1 cellular context compared by ENCODE assay signal in the genomic region with DNA sequence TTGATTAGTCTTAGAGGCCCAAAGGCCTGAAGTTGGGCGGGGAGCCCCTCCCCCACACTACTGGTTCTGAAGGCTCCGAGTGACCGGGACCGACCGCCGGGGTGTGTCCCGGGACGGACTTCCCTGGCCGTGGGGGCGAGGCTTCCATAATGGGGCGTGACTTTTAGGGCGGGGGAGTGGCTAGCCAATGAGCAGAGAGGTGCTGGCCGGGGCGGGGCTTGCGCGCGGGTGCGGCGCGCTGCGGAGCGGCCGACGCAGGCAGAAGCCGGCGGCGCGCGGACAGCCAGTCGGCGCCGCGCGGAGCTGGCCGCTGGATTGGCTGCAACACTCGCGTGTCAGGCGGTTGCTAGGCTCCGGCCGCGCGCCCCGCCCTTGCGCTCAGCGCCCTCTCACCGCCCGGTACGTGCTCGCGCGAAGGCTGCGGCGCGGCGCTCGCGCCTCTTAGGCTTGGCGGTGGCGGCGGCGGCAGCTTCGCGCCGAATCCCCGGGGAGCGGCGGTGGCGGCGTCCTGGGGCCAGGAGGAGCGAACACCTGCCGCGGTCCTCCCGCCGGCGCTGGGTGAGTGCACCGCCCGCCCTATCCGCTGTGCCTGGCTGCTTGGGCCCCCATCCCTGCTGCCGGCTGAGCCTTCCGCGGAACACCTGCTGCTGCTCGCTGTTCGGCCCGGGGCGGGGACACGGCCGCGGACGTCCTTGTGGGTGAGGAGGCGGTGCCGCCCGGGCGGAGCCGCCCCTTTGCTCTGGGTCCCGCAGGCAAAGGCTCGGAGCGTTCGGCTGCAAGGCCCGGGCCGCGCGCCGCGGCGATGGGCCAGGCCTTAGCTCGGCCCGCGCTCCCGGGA.
A peak's percentile ranks its signal among the peaks of the same experiment; 100 is the strongest.
TF ChIP-seq lines count a peak whose summit lies in the region.

Gene DAG1 (plus strand): TSS at position 392 of the 838 bp plus-strand sequence. CDS start 40,268 bp downstream, outside the sequence.

TF ChIP-seq in K562, 482 proteins besides CTCF, POLR2A, EP300 and RAD21 (continued from another document and continues in another):
- TF ChIP-seq, protein P1, sequence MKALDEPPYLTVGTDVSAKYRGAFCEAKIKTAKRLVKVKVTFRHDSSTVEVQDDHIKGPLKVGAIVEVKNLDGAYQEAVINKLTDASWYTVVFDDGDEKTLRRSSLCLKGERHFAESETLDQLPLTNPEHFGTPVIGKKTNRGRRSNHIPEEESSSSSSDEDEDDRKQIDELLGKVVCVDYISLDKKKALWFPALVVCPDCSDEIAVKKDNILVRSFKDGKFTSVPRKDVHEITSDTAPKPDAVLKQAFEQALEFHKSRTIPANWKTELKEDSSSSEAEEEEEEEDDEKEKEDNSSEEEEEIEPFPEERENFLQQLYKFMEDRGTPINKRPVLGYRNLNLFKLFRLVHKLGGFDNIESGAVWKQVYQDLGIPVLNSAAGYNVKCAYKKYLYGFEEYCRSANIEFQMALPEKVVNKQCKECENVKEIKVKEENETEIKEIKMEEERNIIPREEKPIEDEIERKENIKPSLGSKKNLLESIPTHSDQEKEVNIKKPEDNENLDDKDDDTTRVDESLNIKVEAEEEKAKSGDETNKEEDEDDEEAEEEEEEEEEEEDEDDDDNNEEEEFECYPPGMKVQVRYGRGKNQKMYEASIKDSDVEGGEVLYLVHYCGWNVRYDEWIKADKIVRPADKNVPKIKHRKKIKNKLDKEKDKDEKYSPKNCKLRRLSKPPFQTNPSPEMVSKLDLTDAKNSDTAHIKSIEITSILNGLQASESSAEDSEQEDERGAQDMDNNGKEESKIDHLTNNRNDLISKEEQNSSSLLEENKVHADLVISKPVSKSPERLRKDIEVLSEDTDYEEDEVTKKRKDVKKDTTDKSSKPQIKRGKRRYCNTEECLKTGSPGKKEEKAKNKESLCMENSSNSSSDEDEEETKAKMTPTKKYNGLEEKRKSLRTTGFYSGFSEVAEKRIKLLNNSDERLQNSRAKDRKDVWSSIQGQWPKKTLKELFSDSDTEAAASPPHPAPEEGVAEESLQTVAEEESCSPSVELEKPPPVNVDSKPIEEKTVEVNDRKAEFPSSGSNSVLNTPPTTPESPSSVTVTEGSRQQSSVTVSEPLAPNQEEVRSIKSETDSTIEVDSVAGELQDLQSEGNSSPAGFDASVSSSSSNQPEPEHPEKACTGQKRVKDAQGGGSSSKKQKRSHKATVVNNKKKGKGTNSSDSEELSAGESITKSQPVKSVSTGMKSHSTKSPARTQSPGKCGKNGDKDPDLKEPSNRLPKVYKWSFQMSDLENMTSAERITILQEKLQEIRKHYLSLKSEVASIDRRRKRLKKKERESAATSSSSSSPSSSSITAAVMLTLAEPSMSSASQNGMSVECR (CRISPR knock-in tag; IDR thresholded peaks at IDR 0.05): peak; percentile 90
- TF ChIP-seq, protein P2, sequence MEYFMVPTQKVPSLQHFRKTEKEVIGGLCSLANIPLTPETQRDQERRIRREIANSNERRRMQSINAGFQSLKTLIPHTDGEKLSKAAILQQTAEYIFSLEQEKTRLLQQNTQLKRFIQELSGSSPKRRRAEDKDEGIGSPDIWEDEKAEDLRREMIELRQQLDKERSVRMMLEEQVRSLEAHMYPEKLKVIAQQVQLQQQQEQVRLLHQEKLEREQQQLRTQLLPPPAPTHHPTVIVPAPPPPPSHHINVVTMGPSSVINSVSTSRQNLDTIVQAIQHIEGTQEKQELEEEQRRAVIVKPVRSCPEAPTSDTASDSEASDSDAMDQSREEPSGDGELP (CRISPR knock-in tag; IDR thresholded peaks at IDR 0.05; ENCODE audit: borderline replicate concordance): peak; percentile 49
- TF ChIP-seq ZNF511 (CRISPR knock-in tag; IDR thresholded peaks at IDR 0.05) (peak; percentile 82), ZBTB33 (CRISPR knock-in tag; IDR thresholded peaks at IDR 0.05) (peak; percentile 46; the same call in 1 of the 2 replicates), SAP30 (IDR thresholded peaks at IDR 0.05; ENCODE audit: borderline replicate concordance, insufficient read depth, low read depth, low read length, poor library complexity, severe bottlenecking) (peak; percentile 18), CXXC5 (CRISPR knock-in tag; IDR thresholded peaks at IDR 0.05) (peak; percentile 85), ZNF217 (CRISPR knock-in tag; IDR thresholded peaks at IDR 0.05) (no peak), YBX1 (IDR thresholded peaks at IDR 0.05) (no peak), MTA2 (IDR thresholded peaks at IDR 0.05; ENCODE audit: low read depth) (no peak), ZC3H4 (CRISPR knock-in tag; IDR thresholded peaks at IDR 0.05; ENCODE audit: borderline replicate concordance) (0 out of 2 replicates have a peak, but pooled peaks have one; percentile 64), TCF3 (CRISPR knock-in tag; IDR thresholded peaks at IDR 0.05) (no peak), HNRNPL (IDR thresholded peaks at IDR 0.05; ENCODE audit: low read depth, low read length) (peak; percentile 67; the same call in 1 of the 2 replicates), CTBP1 (IDR thresholded peaks at IDR 0.05; ENCODE audit: borderline replicate concordance) (peak; percentile 100), ZFX (CRISPR knock-in tag; IDR thresholded peaks at IDR 0.05) (peak; percentile 96), CREB1 (IDR thresholded peaks at IDR 0.05) (0 out of 2 replicates have a peak, but pooled peaks have one; percentile 30), CREB1 (CRISPR knock-in tag; IDR thresholded peaks at IDR 0.05) (no peak; the same call in 1 of the 2 replicates), STAT5A (IDR thresholded peaks at IDR 0.05; ENCODE audit: borderline replicate concordance, low read length) (no peak), THRAP3 (IDR thresholded peaks at IDR 0.05; ENCODE audit: borderline replicate concordance) (no peak), ZNF431 (CRISPR knock-in tag; IDR thresholded peaks at IDR 0.05) (peak; percentile 55; the same call in 1 of the 2 replicates), HNRNPK (IDR thresholded peaks at IDR 0.05; ENCODE audit: low read depth, low read length, poor library complexity, severe bottlenecking) (peak; percentile 37)
- TF ChIP-seq, protein P3, sequence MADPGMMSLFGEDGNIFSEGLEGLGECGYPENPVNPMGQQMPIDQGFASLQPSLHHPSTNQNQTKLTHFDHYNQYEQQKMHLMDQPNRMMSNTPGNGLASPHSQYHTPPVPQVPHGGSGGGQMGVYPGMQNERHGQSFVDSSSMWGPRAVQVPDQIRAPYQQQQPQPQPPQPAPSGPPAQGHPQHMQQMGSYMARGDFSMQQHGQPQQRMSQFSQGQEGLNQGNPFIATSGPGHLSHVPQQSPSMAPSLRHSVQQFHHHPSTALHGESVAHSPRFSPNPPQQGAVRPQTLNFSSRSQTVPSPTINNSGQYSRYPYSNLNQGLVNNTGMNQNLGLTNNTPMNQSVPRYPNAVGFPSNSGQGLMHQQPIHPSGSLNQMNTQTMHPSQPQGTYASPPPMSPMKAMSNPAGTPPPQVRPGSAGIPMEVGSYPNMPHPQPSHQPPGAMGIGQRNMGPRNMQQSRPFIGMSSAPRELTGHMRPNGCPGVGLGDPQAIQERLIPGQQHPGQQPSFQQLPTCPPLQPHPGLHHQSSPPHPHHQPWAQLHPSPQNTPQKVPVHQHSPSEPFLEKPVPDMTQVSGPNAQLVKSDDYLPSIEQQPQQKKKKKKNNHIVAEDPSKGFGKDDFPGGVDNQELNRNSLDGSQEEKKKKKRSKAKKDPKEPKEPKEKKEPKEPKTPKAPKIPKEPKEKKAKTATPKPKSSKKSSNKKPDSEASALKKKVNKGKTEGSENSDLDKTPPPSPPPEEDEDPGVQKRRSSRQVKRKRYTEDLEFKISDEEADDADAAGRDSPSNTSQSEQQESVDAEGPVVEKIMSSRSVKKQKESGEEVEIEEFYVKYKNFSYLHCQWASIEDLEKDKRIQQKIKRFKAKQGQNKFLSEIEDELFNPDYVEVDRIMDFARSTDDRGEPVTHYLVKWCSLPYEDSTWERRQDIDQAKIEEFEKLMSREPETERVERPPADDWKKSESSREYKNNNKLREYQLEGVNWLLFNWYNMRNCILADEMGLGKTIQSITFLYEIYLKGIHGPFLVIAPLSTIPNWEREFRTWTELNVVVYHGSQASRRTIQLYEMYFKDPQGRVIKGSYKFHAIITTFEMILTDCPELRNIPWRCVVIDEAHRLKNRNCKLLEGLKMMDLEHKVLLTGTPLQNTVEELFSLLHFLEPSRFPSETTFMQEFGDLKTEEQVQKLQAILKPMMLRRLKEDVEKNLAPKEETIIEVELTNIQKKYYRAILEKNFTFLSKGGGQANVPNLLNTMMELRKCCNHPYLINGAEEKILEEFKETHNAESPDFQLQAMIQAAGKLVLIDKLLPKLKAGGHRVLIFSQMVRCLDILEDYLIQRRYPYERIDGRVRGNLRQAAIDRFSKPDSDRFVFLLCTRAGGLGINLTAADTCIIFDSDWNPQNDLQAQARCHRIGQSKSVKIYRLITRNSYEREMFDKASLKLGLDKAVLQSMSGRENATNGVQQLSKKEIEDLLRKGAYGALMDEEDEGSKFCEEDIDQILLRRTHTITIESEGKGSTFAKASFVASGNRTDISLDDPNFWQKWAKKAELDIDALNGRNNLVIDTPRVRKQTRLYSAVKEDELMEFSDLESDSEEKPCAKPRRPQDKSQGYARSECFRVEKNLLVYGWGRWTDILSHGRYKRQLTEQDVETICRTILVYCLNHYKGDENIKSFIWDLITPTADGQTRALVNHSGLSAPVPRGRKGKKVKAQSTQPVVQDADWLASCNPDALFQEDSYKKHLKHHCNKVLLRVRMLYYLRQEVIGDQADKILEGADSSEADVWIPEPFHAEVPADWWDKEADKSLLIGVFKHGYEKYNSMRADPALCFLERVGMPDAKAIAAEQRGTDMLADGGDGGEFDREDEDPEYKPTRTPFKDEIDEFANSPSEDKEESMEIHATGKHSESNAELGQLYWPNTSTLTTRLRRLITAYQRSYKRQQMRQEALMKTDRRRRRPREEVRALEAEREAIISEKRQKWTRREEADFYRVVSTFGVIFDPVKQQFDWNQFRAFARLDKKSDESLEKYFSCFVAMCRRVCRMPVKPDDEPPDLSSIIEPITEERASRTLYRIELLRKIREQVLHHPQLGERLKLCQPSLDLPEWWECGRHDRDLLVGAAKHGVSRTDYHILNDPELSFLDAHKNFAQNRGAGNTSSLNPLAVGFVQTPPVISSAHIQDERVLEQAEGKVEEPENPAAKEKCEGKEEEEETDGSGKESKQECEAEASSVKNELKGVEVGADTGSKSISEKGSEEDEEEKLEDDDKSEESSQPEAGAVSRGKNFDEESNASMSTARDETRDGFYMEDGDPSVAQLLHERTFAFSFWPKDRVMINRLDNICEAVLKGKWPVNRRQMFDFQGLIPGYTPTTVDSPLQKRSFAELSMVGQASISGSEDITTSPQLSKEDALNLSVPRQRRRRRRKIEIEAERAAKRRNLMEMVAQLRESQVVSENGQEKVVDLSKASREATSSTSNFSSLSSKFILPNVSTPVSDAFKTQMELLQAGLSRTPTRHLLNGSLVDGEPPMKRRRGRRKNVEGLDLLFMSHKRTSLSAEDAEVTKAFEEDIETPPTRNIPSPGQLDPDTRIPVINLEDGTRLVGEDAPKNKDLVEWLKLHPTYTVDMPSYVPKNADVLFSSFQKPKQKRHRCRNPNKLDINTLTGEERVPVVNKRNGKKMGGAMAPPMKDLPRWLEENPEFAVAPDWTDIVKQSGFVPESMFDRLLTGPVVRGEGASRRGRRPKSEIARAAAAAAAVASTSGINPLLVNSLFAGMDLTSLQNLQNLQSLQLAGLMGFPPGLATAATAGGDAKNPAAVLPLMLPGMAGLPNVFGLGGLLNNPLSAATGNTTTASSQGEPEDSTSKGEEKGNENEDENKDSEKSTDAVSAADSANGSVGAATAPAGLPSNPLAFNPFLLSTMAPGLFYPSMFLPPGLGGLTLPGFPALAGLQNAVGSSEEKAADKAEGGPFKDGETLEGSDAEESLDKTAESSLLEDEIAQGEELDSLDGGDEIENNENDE (IDR thresholded peaks at IDR 0.05; ENCODE audit: low read depth, low read length): no peak
- TF ChIP-seq, protein P4, sequence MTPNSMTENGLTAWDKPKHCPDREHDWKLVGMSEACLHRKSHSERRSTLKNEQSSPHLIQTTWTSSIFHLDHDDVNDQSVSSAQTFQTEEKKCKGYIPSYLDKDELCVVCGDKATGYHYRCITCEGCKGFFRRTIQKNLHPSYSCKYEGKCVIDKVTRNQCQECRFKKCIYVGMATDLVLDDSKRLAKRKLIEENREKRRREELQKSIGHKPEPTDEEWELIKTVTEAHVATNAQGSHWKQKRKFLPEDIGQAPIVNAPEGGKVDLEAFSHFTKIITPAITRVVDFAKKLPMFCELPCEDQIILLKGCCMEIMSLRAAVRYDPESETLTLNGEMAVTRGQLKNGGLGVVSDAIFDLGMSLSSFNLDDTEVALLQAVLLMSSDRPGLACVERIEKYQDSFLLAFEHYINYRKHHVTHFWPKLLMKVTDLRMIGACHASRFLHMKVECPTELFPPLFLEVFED (CRISPR knock-in tag; conservative IDR thresholded peaks at IDR 0.05): no peak
- TF ChIP-seq, protein P5, sequence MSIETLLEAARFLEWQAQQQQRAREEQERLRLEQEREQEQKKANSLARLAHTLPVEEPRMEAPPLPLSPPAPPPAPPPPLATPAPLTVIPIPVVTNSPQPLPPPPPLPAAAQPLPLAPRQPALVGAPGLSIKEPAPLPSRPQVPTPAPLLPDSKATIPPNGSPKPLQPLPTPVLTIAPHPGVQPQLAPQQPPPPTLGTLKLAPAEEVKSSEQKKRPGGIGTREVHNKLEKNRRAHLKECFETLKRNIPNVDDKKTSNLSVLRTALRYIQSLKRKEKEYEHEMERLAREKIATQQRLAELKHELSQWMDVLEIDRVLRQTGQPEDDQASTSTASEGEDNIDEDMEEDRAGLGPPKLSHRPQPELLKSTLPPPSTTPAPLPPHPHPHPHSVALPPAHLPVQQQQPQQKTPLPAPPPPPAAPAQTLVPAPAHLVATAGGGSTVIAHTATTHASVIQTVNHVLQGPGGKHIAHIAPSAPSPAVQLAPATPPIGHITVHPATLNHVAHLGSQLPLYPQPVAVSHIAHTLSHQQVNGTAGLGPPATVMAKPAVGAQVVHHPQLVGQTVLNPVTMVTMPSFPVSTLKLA (conservative IDR thresholded peaks at IDR 0.05): peak in 1 of 2 experiments; percentile 59; a peak in 2 of 4 replicates
- TF ChIP-seq, protein P6, sequence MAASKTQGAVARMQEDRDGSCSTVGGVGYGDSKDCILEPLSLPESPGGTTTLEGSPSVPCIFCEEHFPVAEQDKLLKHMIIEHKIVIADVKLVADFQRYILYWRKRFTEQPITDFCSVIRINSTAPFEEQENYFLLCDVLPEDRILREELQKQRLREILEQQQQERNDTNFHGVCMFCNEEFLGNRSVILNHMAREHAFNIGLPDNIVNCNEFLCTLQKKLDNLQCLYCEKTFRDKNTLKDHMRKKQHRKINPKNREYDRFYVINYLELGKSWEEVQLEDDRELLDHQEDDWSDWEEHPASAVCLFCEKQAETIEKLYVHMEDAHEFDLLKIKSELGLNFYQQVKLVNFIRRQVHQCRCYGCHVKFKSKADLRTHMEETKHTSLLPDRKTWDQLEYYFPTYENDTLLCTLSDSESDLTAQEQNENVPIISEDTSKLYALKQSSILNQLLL (CRISPR knock-in tag; IDR thresholded peaks at IDR 0.05; ENCODE audit: borderline replicate concordance): no peak
